Comparison of ENCODE assay signal across 1 cellular context in the genomic region with DNA sequence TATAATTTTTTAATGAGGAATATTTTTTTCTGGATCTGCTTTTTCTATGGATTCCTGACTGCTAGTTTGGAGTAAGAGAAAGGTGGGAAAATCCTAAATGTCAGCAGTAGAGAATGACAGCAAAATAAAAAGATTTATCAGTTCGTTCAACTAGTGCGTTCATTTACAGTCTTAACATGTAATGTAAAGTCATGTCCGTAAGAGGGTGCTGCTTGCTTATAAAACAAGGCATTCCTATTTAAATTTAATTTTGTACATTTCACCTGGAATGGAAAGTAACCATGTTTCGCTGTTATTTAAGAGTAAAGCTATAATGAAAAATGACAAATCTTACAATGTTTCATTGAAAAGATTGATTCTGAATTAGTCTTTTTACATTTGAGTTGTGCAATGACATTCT.
TF ChIP-seq lines count a peak whose summit lies in the region.

No MANE protein-coding gene starts in this region.

TF ChIP-seq in SK-N-SH treated with all-trans-retinoic acid at 6 μM for 48 hours, 23 proteins besides CTCF, POLR2A, EP300 and RAD21 (continued from another document):
- TF ChIP-seq, protein P1, sequence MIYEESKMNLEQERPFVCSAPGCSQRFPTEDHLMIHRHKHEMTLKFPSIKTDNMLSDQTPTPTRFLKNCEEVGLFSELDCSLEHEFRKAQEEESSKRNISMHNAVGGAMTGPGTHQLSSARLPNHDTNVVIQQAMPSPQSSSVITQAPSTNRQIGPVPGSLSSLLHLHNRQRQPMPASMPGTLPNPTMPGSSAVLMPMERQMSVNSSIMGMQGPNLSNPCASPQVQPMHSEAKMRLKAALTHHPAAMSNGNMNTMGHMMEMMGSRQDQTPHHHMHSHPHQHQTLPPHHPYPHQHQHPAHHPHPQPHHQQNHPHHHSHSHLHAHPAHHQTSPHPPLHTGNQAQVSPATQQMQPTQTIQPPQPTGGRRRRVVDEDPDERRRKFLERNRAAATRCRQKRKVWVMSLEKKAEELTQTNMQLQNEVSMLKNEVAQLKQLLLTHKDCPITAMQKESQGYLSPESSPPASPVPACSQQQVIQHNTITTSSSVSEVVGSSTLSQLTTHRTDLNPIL (CRISPR knock-in tag; IDR thresholded peaks at IDR 0.05; ENCODE audit: low read depth): no peak
